In the genomic region with DNA sequence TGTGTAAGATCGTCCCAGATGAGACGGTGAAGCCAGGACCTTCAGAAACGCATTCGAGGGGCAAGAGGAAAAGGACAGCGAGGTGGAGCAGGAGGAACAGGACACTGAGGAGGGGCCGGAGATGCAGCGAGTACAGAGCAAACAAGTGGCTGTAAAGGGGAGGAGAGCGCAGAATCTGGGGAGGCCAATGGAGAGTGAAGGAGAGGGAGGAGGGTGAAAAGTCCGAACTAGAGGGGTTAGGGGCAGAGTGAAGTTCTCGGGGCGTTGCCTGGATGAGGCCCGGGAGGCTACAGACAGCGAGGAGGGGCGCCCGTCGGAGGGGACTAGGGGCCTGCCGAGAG, we compare ENCODE assay signal across 9 cellular contexts. TPM values are rescaled to one million over a fixed set of nuclear protein-coding genes. Genes with fewer than 3 reads are reported as not detected.
DNase-seq lines count a peak whose midpoint lies in the region; ATAC-seq, FAIRE-seq and TF ChIP-seq lines count a peak whose summit lies in the region.
"Had no signal": no experiment of that assay in that cellular context is flagged by ENCODE, and none has a peak within 500 bp of the region (broad histone marks: within the 10 kb centered on the region; RNA-seq: fewer than 3 reads in every experiment).

No MANE protein-coding gene starts in this region.

- H3K27ac ChIP-seq in A549 (peak overlapping the region; percentile 52 to 88; a peak in 4 of 6 replicates), GM12878 (ENCODE audit: control insufficient read depth, insufficient read depth) (no peak overlapping the region), lung (ENCODE audit: low read depth in 1 of 2, low read length in 1 of 2) (no peak overlapping the region)

- peak in 1 of 2 experiments; percentile 28; a peak in 3 of 6 replicates for ATAC-seq in A549
- ATAC-seq in HG02623 (IDR thresholded peaks at IDR 0.05; ENCODE audit: unreplicated experiment), result peak; percentile 13
- no peak for ATAC-seq in GM12878
- ATAC-seq in lung (ENCODE audit: insufficient read depth, low FRiP score), result no peak
- no peak for ATAC-seq in HG03280 (IDR thresholded peaks at IDR 0.05; ENCODE audit: unreplicated experiment)

- TF ChIP-seq POLR2A in A549 (IDR thresholded peaks at IDR 0.05; ENCODE audit: low read length) (no peak), GM12878 (IDR thresholded peaks at IDR 0.05; ENCODE audit: low read depth, low read length) (no peak)

- RAD21 ChIA-PET in GM12878 (lab: Charles Lee; ENCODE audit: unreplicated experiment), result interaction anchor here (1.5 kb wide), 1 partner anchor 15 kb away, joined by 4 read pairs; the partner anchor contains the start of gene SDF2L1

- H3K36me3 ChIP-seq in GM12878 (ENCODE audit: control insufficient read depth in 2 of 2, insufficient read depth in 2 of 2, low read length in 1 of 2) (peaks cover 0 to 3% of the 10 kb centered on the region in 2 experiments; a peak in 2 of 4 replicates), lung (ENCODE audit: control insufficient read depth in 2 of 2, insufficient read depth in 2 of 2, low read length in 2 of 2) (no peaks in the 10 kb centered on the region)

- H3K27me3 ChIP-seq in GM12878 (replicated peaks in 1 of 2; ENCODE audit: control insufficient read depth in 2 of 2, insufficient read depth in 2 of 2, low read length in 1 of 2) (no peaks in the 10 kb centered on the region), lung (ENCODE audit: control insufficient read depth, insufficient read depth) (no peaks in the 10 kb centered on the region)

- BruUV-seq in GM12878 (replicated peaks; lab: Mats Ljungman, UMichigan), result no TSS peak

- TF ChIP-seq CTCF in A549 (IDR thresholded peaks at IDR 0.05), result no peak
- no peak for TF ChIP-seq CTCF in GM12878 (IDR thresholded peaks at IDR 0.05 in 2 of 3, conservative IDR thresholded peaks at IDR 0.05 in 1 of 3; ENCODE audit: control insufficient read depth in 2 of 3, extremely low read depth in 1 of 3, insufficient read depth in 1 of 3, low read depth in 3 of 3, low read length in 3 of 3)
- TF ChIP-seq CTCF in lung (IDR thresholded peaks at IDR 0.05; ENCODE audit: control extremely low read depth, extremely low read depth), result no peak

- H3K9me3 ChIP-seq in A549, result no peaks in the 10 kb centered on the region
- no peaks in the 10 kb centered on the region for H3K9me3 ChIP-seq in GM12878 (replicated peaks; ENCODE audit: control insufficient read depth, insufficient read depth, low read length)
- no peaks in the 10 kb centered on the region for H3K9me3 ChIP-seq in lung (ENCODE audit: control insufficient read depth in 2 of 2, insufficient read depth in 1 of 2, low read length in 1 of 2)

- whole genome bisulfite sequencing in A549 (ENCODE audit: missing lambda C conversion rate), result 47% methylated on average over 17 of the region's 17 CpGs
- WGBS in GM12878 (ENCODE audit: insufficient coverage, insufficient replicate concordance, low lambda C conversion rate, missing lambda C conversion rate), result 58% methylated on average over 17 of the region's 17 CpGs
- 35 to 45% methylated on average over 17 of the region's 17 CpGs for WGBS in lung, 2 donors

- H2AFZ ChIP-seq in GM12878 (ENCODE audit: control insufficient read depth, low read depth, low read length), result peak overlapping the region; percentile 84; the same call in 1 of the 2 replicates

- in situ Hi-C loops in GM12878 (cut with MboI), result no loop called here

- SMC1A ChIA-PET in GM12878 (lab: Charles Lee; ENCODE audit: uncharacterized antibody, unreplicated experiment), result interaction anchor here (1.2 kb wide), 1 partner anchor 10 kb away, joined by 4 read pairs; no protein-coding TSS in a partner anchor

- DNase-seq in A549 (ENCODE audit: low read depth in 1 of 2, low spot score in 1 of 2) (no peak), GM12878 (ENCODE audit: low read depth, low spot score) (no peak), lung (ENCODE audit: low spot score) (no peak), SK-N-DZ (ENCODE audit: low spot score) (no peak), NCI-H146 (lab: John Stamatoyannopoulos, UW) (no peak), A172 (ENCODE audit: low spot score) (no peak)

- CTCF ChIA-PET in A549 (lab: Yijun Ruan, JAX) (interaction anchor here (1.9 to 2.1 kb wide), 2 partner anchors 10 to 15 kb away, joined by 5 to 9 read pairs; partner anchors contain the start of gene SDF2L1), GM12878 (lab: Yijun Ruan, JAX) (interaction anchor here (1.0 to 1.7 kb wide), 4 partner anchors 10 to 28 kb away, joined by 3 to 10 read pairs (median 4); partner anchors contain the start of gene SDF2L1)

- no peaks in the 10 kb centered on the region for H4K20me1 ChIP-seq in GM12878 (ENCODE audit: control insufficient read depth, insufficient read depth)

- 0 out of 3 replicates have a peak, but pooled peaks cover 4% of the 10 kb centered on the region for H3K4me1 ChIP-seq in A549
- no peaks in the 10 kb centered on the region; the same call in 1 of the 2 replicates for H3K4me1 ChIP-seq in GM12878 (ENCODE audit: control insufficient read depth, insufficient read depth, low read length)
- peaks cover 0 to 1% of the 10 kb centered on the region in 2 donors for H3K4me1 ChIP-seq in lung (ENCODE audit: control insufficient read depth in 2 of 2, insufficient read depth in 2 of 2, low read length in 2 of 2)

- POLR2A ChIA-PET in A549 (lab: Yijun Ruan, JAX) (no interaction called here), GM12878 (lab: Charles Lee) (no interaction called here)

- no peak for FAIRE-seq in A549 (lab: Jason Lieb, UNC)
- no peak for FAIRE-seq in GM12878 (lab: Jason Lieb, UNC)
- FAIRE-seq: G401.6 had no signal

- peak overlapping the region; percentile 65 for H3K4me2 ChIP-seq in A549
- H3K4me2 ChIP-seq in GM12878 (ENCODE audit: control insufficient read depth, insufficient read depth), result peak overlapping the region; percentile 93

- intact Hi-C loops in GM12878 (cut with micrococcal nuclease; ENCODE audit: unreplicated experiment), result no loop called here

- TF ChIP-seq RAD21 in A549 (conservative IDR thresholded peaks at IDR 0.05 in 1 of 2, IDR thresholded peaks at IDR 0.05 in 1 of 2), result no peak
- no peak for TF ChIP-seq RAD21 in GM12878 (IDR thresholded peaks at IDR 0.05; ENCODE audit: insufficient read depth, low read depth, low read length)

- TF ChIP-seq EP300 in A549 (IDR thresholded peaks at IDR 0.05) (no peak), GM12878 (IDR thresholded peaks at IDR 0.05; ENCODE audit: borderline replicate concordance in 1 of 2, control insufficient read depth in 1 of 2, low read depth in 2 of 2, low read length in 2 of 2) (no peak)

- H3K79me2 ChIP-seq in GM12878 (ENCODE audit: control insufficient read depth, insufficient read depth, low read length), result peaks cover 6% of the 10 kb centered on the region

- peak overlapping the region; percentile 52 for H3K4me3 ChIP-seq in A549
- H3K4me3 ChIP-seq in GM12878, result peak overlapping the region; percentile 75; the same call in 1 of the 2 replicates
- H3K4me3 ChIP-seq in lung, result peak overlapping the region; percentile 20

- no peak overlapping the region for H3K9ac ChIP-seq in GM12878 (ENCODE audit: control insufficient read depth, insufficient read depth, low read length)

RNA-seq across cellular contexts. Expression of gene PPIL2, which starts 8.8 kb away (rescaled TPM):
- polyA plus RNA-seq in A549 (2011; rRNA removed) (38.7 and 39.0 TPM in 2 replicates), A549 (2017; fragmentation: RNase III; extraction: RNeasy Plus Mini Kit Qiagen cat#74134 plus additional on column Dnase treatment) (30.8 to 34.0 TPM (median 31.4 TPM) in 3 replicates), GM12878 (2011; rRNA removed) (32.4 and 57.0 TPM in 2 replicates), GM12878 (2014; fragmentation: Illumina TruSeq; extraction: Trizol) (32.9 and 40.6 TPM in 2 replicates), GM12878 (2014; fragmentation: Nextera tagmentation; extraction: Ambion mirVana) (1 to 10 TPM; 3.5 to 5.7 TPM), GM12878 (2014; rRNA removed) (56.8 and 63.5 TPM in 2 replicates), GM12878 (2016; fragmentation: Nextera tagmentation; extraction: Ambion mirVana) (10 to 100 TPM; 39.4 to 46.7 TPM), lung (10 to 100 TPM; 23.0 to 29.8 TPM)
- polyA plus RNA-seq in A549 (2012; cell fraction: cytosol; rRNA removed), result 37.6 and 38.7 TPM in 2 replicates
- 118 and 125 TPM in 2 replicates for polyA plus RNA-seq in A549 (2012; cell fraction: nucleus; rRNA removed)
- polyA minus RNA-seq in A549 (2011; rRNA and poly(A)+ RNA removed), result 31.0 and 31.8 TPM in 2 replicates
- total RNA-seq in GM12878 (2013; cell fraction: nucleolus; rRNA removed), result 209 and 222 TPM in 2 replicates
- total RNA-seq in GM12878 (2014; rRNA removed) (27.5 and 32.3 TPM in 2 replicates), GM12878 (2014; rRNA removed; fragmentation: Illumina TruSeq; extraction: Trizol) (27.1 and 29.0 TPM in 2 replicates), GM12878 (2021) (45.1 and 47.3 TPM in 2 replicates), lung (10 to 100 TPM; 34.4 to 44.0 TPM)
- 15.9 TPM for polyA plus RNA-seq in GM12878 (2011; ENCODE audit: low read depth)
- polyA plus RNA-seq in GM12878 (2011; cell fraction: cytosol; rRNA removed), result 52.5 and 59.8 TPM in 2 replicates
- 243 and 264 TPM in 2 replicates for polyA plus RNA-seq in GM12878 (2011; cell fraction: nucleus; rRNA removed)
- 30.2 and 32.0 TPM in 2 replicates for polyA plus RNA-seq in GM12878 (2012)
- 58.5 and 59.1 TPM in 2 replicates for polyA minus RNA-seq in GM12878 (2011; rRNA and poly(A)+ RNA removed)
- 11.9 and 12.9 TPM in 2 replicates for polyA minus RNA-seq in GM12878 (2011; cell fraction: cytosol; rRNA and poly(A)+ RNA removed)
- polyA minus RNA-seq in GM12878 (2011; cell fraction: nucleus; rRNA and poly(A)+ RNA removed), result 64.8 and 107 TPM in 2 replicates
- polyA plus RNA-seq in SK-N-DZ (2014; cell fraction: cytosol; rRNA removed), result 23.0 and 29.5 TPM in 2 replicates
- 89.9 and 117 TPM in 2 replicates for polyA plus RNA-seq in SK-N-DZ (2014; cell fraction: nucleus; rRNA removed)
- total RNA-seq in A172 (2014; rRNA removed; shearing (Covaris generic)), result 9.0 and 13.9 TPM in 2 replicates

RNA-seq across cellular contexts. Expression of gene SDF2L1, which starts 14.9 kb away (rescaled TPM):
- 13.7 and 17.5 TPM in 2 replicates for polyA plus RNA-seq in A549 (2011; rRNA removed)
- polyA plus RNA-seq in A549 (2012; cell fraction: cytosol; rRNA removed), result 99.7 and 128 TPM in 2 replicates
- polyA plus RNA-seq in A549 (2012; cell fraction: nucleus; rRNA removed), result 61.8 and 78.3 TPM in 2 replicates
- 38.8 to 41.9 TPM (median 41.0 TPM) in 3 replicates for polyA plus RNA-seq in A549 (2017; fragmentation: RNase III; extraction: RNeasy Plus Mini Kit Qiagen cat#74134 plus additional on column Dnase treatment)
- polyA minus RNA-seq in A549 (2011; rRNA and poly(A)+ RNA removed), result 9.5 and 13.4 TPM in 2 replicates
- 3.6 and 5.4 TPM in 2 replicates for total RNA-seq in GM12878 (2013; cell fraction: nucleolus; rRNA removed)
- 70.2 and 109 TPM in 2 replicates for total RNA-seq in GM12878 (2014; rRNA removed)
- total RNA-seq in GM12878 (2014; rRNA removed; fragmentation: Illumina TruSeq; extraction: Trizol), result 12.9 and 17.1 TPM in 2 replicates
- total RNA-seq in GM12878 (2021), result 81.4 and 90.1 TPM in 2 replicates
- 15.5 TPM for polyA plus RNA-seq in GM12878 (2011; ENCODE audit: low read depth)
- polyA plus RNA-seq in GM12878 (2011; rRNA removed), result 8.8 and 20.8 TPM in 2 replicates
- 29.8 and 63.0 TPM in 2 replicates for polyA plus RNA-seq in GM12878 (2011; cell fraction: cytosol; rRNA removed)
- 16.4 and 22.6 TPM in 2 replicates for polyA plus RNA-seq in GM12878 (2011; cell fraction: nucleus; rRNA removed)
- polyA plus RNA-seq in GM12878 (2012), result 49.9 and 87.0 TPM in 2 replicates
- polyA plus RNA-seq in GM12878 (2014; fragmentation: Illumina TruSeq; extraction: Trizol), result 0.33 and 3.9 TPM in 2 replicates
- 10 to 100 TPM in 1 of 2 experiments, 1 to 10 TPM in 1; 3.0 to 17.8 TPM for polyA plus RNA-seq in GM12878 (2014; fragmentation: Nextera tagmentation; extraction: Ambion mirVana)
- 97.9 and 134 TPM in 2 replicates for polyA plus RNA-seq in GM12878 (2014; rRNA removed)
- polyA plus RNA-seq in GM12878 (2016; fragmentation: Nextera tagmentation; extraction: Ambion mirVana), result 100 to 1,000 TPM; 191 to 214 TPM
- 14.3 and 25.4 TPM in 2 replicates for polyA minus RNA-seq in GM12878 (2011; rRNA and poly(A)+ RNA removed)
- 12.2 and 12.8 TPM in 2 replicates for polyA minus RNA-seq in GM12878 (2011; cell fraction: cytosol; rRNA and poly(A)+ RNA removed)
- 4.4 and 8.3 TPM in 2 replicates for polyA minus RNA-seq in GM12878 (2011; cell fraction: nucleus; rRNA and poly(A)+ RNA removed)
- 100 to 1,000 TPM in 1 of 2 donors, 1 to 10 TPM in 1; 7.3 to 116 TPM for total RNA-seq in lung
- polyA plus RNA-seq in lung, result 100 to 1,000 TPM in 1 of 2 donors, 10 to 100 TPM in 1; 40.0 to 200 TPM
- 29.1 and 31.6 TPM in 2 replicates for polyA plus RNA-seq in SK-N-DZ (2014; cell fraction: cytosol; rRNA removed)
- 17.7 and 30.0 TPM in 2 replicates for polyA plus RNA-seq in SK-N-DZ (2014; cell fraction: nucleus; rRNA removed)
- total RNA-seq in A172 (2014; rRNA removed; shearing (Covaris generic)), result 14.7 and 16.6 TPM in 2 replicates

RNA-seq across cellular contexts. Expression of gene CCDC116, which starts 24.4 kb away (rescaled TPM):
- polyA plus RNA-seq in A549 (2011; rRNA removed) (0.05 TPM in 1 of 2 replicates, not detected in the other), A549 (2017; fragmentation: RNase III; extraction: RNeasy Plus Mini Kit Qiagen cat#74134 plus additional on column Dnase treatment) (0.04 to 0.06 TPM in 2 of 3 replicates, not detected in the other), GM12878 (2011; rRNA removed) (0.04 TPM in 1 of 2 replicates, not detected in the other), GM12878 (2014; fragmentation: Illumina TruSeq; extraction: Trizol) (0.04 TPM in 1 of 2 replicates, not detected in the other), GM12878 (2014; fragmentation: Nextera tagmentation; extraction: Ambion mirVana) (not detected), GM12878 (2014; rRNA removed) (0.04 and 0.32 TPM in 2 replicates), GM12878 (2016; fragmentation: Nextera tagmentation; extraction: Ambion mirVana) (not detected), lung (under 1 TPM; 0.37 to 0.73 TPM)
- polyA plus RNA-seq in A549 (2012; cell fraction: cytosol; rRNA removed), result 0.04 and 0.10 TPM in 2 replicates
- polyA plus RNA-seq in A549 (2012; cell fraction: nucleus; rRNA removed), result 0.72 and 1.0 TPM in 2 replicates
- not detected in 2 replicates for polyA minus RNA-seq in A549 (2011; rRNA and poly(A)+ RNA removed)
- total RNA-seq in GM12878 (2013; cell fraction: nucleolus; rRNA removed), result 0.32 and 0.69 TPM in 2 replicates
- total RNA-seq in GM12878 (2014; rRNA removed) (0.05 TPM in 1 of 2 replicates, not detected in the other), GM12878 (2014; rRNA removed; fragmentation: Illumina TruSeq; extraction: Trizol) (not detected in 2 replicates), GM12878 (2021) (0.18 and 0.29 TPM in 2 replicates), lung (under 1 TPM; 0.71 to 0.74 TPM)
- not detected for polyA plus RNA-seq in GM12878 (2011; ENCODE audit: low read depth)
- polyA plus RNA-seq in GM12878 (2011; cell fraction: cytosol; rRNA removed), result 0.09 and 0.13 TPM in 2 replicates
- polyA plus RNA-seq in GM12878 (2011; cell fraction: nucleus; rRNA removed), result 0.39 and 0.50 TPM in 2 replicates
- polyA plus RNA-seq in GM12878 (2012), result 0.06 TPM in 1 of 2 replicates, not detected in the other
- 0.10 TPM in 1 of 2 replicates, not detected in the other for polyA minus RNA-seq in GM12878 (2011; rRNA and poly(A)+ RNA removed)
- polyA minus RNA-seq in GM12878 (2011; cell fraction: cytosol; rRNA and poly(A)+ RNA removed), result not detected in 2 replicates
- polyA minus RNA-seq in GM12878 (2011; cell fraction: nucleus; rRNA and poly(A)+ RNA removed), result 0.19 and 0.24 TPM in 2 replicates
- polyA plus RNA-seq in SK-N-DZ (2014; cell fraction: cytosol; rRNA removed), result 0.06 and 0.07 TPM in 2 replicates
- polyA plus RNA-seq in SK-N-DZ (2014; cell fraction: nucleus; rRNA removed), result 0.62 and 0.68 TPM in 2 replicates
- 0.12 TPM in 1 of 2 replicates, not detected in the other for total RNA-seq in A172 (2014; rRNA removed; shearing (Covaris generic))

RNA-seq across cellular contexts. Expression of gene YDJC, which starts 27.2 kb away (rescaled TPM):
- polyA plus RNA-seq in A549 (2011; rRNA removed), result 24.8 and 27.0 TPM in 2 replicates
- 60.0 and 90.3 TPM in 2 replicates for polyA plus RNA-seq in A549 (2012; cell fraction: cytosol; rRNA removed)
- 74.3 and 115 TPM in 2 replicates for polyA plus RNA-seq in A549 (2012; cell fraction: nucleus; rRNA removed)
- 28.3 to 29.9 TPM (median 28.3 TPM) in 3 replicates for polyA plus RNA-seq in A549 (2017; fragmentation: RNase III; extraction: RNeasy Plus Mini Kit Qiagen cat#74134 plus additional on column Dnase treatment)
- 10.5 and 13.7 TPM in 2 replicates for polyA minus RNA-seq in A549 (2011; rRNA and poly(A)+ RNA removed)
- 37.4 and 44.8 TPM in 2 replicates for total RNA-seq in GM12878 (2013; cell fraction: nucleolus; rRNA removed)
- total RNA-seq in GM12878 (2014; rRNA removed), result 64.1 and 75.4 TPM in 2 replicates
- total RNA-seq in GM12878 (2014; rRNA removed; fragmentation: Illumina TruSeq; extraction: Trizol), result 10.1 and 12.0 TPM in 2 replicates
- 55.7 and 58.4 TPM in 2 replicates for total RNA-seq in GM12878 (2021)
- polyA plus RNA-seq in GM12878 (2011; ENCODE audit: low read depth), result 4.8 TPM
- polyA plus RNA-seq in GM12878 (2011; rRNA removed), result 6.3 and 18.3 TPM in 2 replicates
- 31.1 and 59.0 TPM in 2 replicates for polyA plus RNA-seq in GM12878 (2011; cell fraction: cytosol; rRNA removed)
- polyA plus RNA-seq in GM12878 (2011; cell fraction: nucleus; rRNA removed), result 60.2 and 70.8 TPM in 2 replicates
- 27.7 and 31.7 TPM in 2 replicates for polyA plus RNA-seq in GM12878 (2012)
- 2.1 and 8.4 TPM in 2 replicates for polyA plus RNA-seq in GM12878 (2014; fragmentation: Illumina TruSeq; extraction: Trizol)
- 1 to 10 TPM in 1 of 2 experiments, under 1 TPM in 1; 1.00 to 4.4 TPM for polyA plus RNA-seq in GM12878 (2014; fragmentation: Nextera tagmentation; extraction: Ambion mirVana)
- polyA plus RNA-seq in GM12878 (2014; rRNA removed), result 72.1 and 83.6 TPM in 2 replicates
- 10 to 100 TPM; 68.5 to 77.6 TPM for polyA plus RNA-seq in GM12878 (2016; fragmentation: Nextera tagmentation; extraction: Ambion mirVana)
- polyA minus RNA-seq in GM12878 (2011; rRNA and poly(A)+ RNA removed), result 5.0 and 15.1 TPM in 2 replicates
- 8.5 and 15.4 TPM in 2 replicates for polyA minus RNA-seq in GM12878 (2011; cell fraction: cytosol; rRNA and poly(A)+ RNA removed)
- 22.6 and 40.6 TPM in 2 replicates for polyA minus RNA-seq in GM12878 (2011; cell fraction: nucleus; rRNA and poly(A)+ RNA removed)
- 10 to 100 TPM; 11.0 to 26.2 TPM for total RNA-seq in lung
- 10 to 100 TPM; 36.5 to 41.1 TPM for polyA plus RNA-seq in lung
- polyA plus RNA-seq in SK-N-DZ (2014; cell fraction: cytosol; rRNA removed), result 99.0 and 107 TPM in 2 replicates
- 112 and 140 TPM in 2 replicates for polyA plus RNA-seq in SK-N-DZ (2014; cell fraction: nucleus; rRNA removed)
- 15.1 and 18.2 TPM in 2 replicates for total RNA-seq in A172 (2014; rRNA removed; shearing (Covaris generic))

Comparison
In these comparisons a context has a peak if more than half of its experiments do, and no peak if none do; other contexts are left out.
1. H3K27ac ChIP-seq: peak in A549 (2 of 2); none in GM12878 (single experiment) and lung (0 of 2).
2. H3K4me3 ChIP-seq: peak in every context shown above with its lines; median percentile 75 in GM12878; 52 in A549; 20 in lung.